8 cellular contexts compared by ENCODE assay signal in genomic region chr4:86593726-86594558, GRCh38. TPM values are rescaled to one million over a fixed set of nuclear protein-coding genes. Genes with fewer than 3 reads are reported as not detected.
A peak's percentile ranks its signal among the peaks of the same experiment; 100 is the strongest.
DNase-seq lines count a peak whose midpoint lies in the region; ATAC-seq and TF ChIP-seq lines count a peak whose summit lies in the region.

Gene PTPN13, plus strand, starts transcription at chr4:86594315. Its CDS starts 40,942 bp downstream, at chr4:86635257.

- POLR2A ChIA-PET in RWPE1 (lab: Yijun Ruan, JAX; ENCODE audit: low non-redundant PET) = no interaction called here

- H3K9me3 Mint-ChIP-seq in nephron progenitor cell = no peaks in the 10 kb centered on the region

- H3K27me3 ChIP-seq in foreskin keratinocyte = no peaks in the 10 kb centered on the region

- H3K27ac Mint-ChIP-seq in nephron progenitor cell = peak within 1 kb of the TSS; percentile 99

- H3K36me3 Mint-ChIP-seq in nephron progenitor cell (ENCODE audit: low read depth) = peaks cover 2% of the 10 kb centered on the region

- H3K27ac ChIP-seq in RWPE1 (peak within 1 kb of the TSS; percentile 89), foreskin keratinocyte (peak within 1 kb of the TSS; percentile 76)

- no peaks in the 10 kb centered on the region for H3K27me3 Mint-ChIP-seq in nephron progenitor cell (ENCODE audit: low read depth, poor library complexity)

- TF ChIP-seq CTCF in RWPE1 (conservative IDR thresholded peaks at IDR 0.05; ENCODE audit: low read depth) (0 out of 2 replicates have a peak, but pooled peaks have one; percentile 7), foreskin keratinocyte (conservative IDR thresholded peaks at IDR 0.05) (peak; percentile 48), nephron progenitor cell (IDR thresholded peaks at IDR 0.05) (no peak)

- peak within 1 kb of the TSS; percentile 99 for H3K4me3 Mint-ChIP-seq in nephron progenitor cell

- peaks cover 9% of the 10 kb centered on the region for H3K4me1 ChIP-seq in foreskin keratinocyte

- H3K4me1 Mint-ChIP-seq in nephron progenitor cell = peaks cover 43% of the 10 kb centered on the region

- CTCF ChIA-PET in RWPE1 (lab: Yijun Ruan, JAX) = interaction anchor here (0.8 to 1.3 kb wide), 3 partner anchors 44 to 174 kb away, joined by 3 to 8 read pairs (median 3); no protein-coding TSS in a partner anchor

- peak; percentile 89 for DNase-seq in DMS 273 treated with DMSO at 0.1 percent for 48 hours (lab: John Stamatoyannopoulos, UW)
- DNase-seq in HuH-7.5 (ENCODE audit: low spot score) = peak; percentile 66
- peak; percentile 98 for DNase-seq in RWPE1 (ENCODE audit: low spot score)
- DNase-seq in activated gamma-delta T cell (lab: John Stamatoyannopoulos, UW) = peak; percentile 8
- peak; percentile 96 to 98 for DNase-seq in foreskin keratinocyte
- DNase-seq in nephron progenitor cell = peak; percentile 99
- DNase-seq in stromal cell of bone marrow (ENCODE audit: low read depth) = peak; percentile 87

- ATAC-seq in GM21529 (IDR thresholded peaks at IDR 0.05; ENCODE audit: unreplicated experiment) = peak; percentile 96
- ATAC-seq in foreskin keratinocyte = peak; percentile 95

RNA-seq across cellular contexts. Expression of gene PTPN13, which starts in this region (rescaled TPM):
- 65.2 and 73.5 TPM in 2 replicates for total RNA-seq in foreskin keratinocyte
- polyA plus RNA-seq in foreskin keratinocyte = 8.9 and 12.0 TPM in 2 replicates

Comparison
In these comparisons a context has a peak if more than half of its experiments do, and no peak if none do; other contexts are left out.
1. Peak in every context shown above with its lines: DNase-seq, ATAC-seq and H3K27ac ChIP-seq.
2. DNase-seq: peak in every context shown above with its lines; median percentile 99 in nephron progenitor cell; 98 in RWPE1; 97 in foreskin keratinocyte; 89 in DMS 273 treated with DMSO at 0.1 percent for 48 hours; 87 in stromal cell of bone marrow; 66 in HuH-7.5; 8 in activated gamma-delta T cell.